In the genomic region with DNA sequence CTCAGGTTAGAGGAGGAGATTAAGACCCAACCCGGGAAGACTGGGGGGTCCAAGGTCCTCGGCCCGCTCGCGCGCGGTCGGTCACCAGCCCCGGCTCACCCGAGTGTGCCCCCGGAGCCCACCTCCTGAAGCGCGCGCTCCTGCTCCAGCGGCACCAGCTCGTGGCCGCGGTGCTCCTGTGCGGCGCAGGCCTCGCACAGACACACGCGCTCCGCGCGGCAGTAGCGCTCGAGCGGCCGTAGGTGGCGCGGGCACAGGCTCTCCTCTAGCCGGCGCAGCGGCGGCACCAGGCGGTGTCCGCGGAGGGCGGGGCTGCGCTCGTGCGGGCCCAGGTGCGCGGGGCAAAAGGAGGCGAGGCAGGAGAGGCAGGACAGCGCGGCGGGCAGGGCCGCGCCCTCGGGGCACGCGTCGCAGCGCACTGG, we compare ENCODE assay signal across 8 cellular contexts. TPM values are rescaled to one million over a fixed set of nuclear protein-coding genes. Genes with fewer than 3 reads are reported as not detected.
DNase-seq lines count a peak whose midpoint lies in the region; ATAC-seq, FAIRE-seq and TF ChIP-seq lines count a peak whose summit lies in the region.

No MANE protein-coding gene starts in this region.

- H3K27ac ChIP-seq in neuronal stem cell (replicated peaks; ENCODE audit: low read length) (no peak overlapping the region), transverse colon (peak overlapping the region; percentile 94 to 97 (median 96))

- no peak overlapping the region for H2AK5ac ChIP-seq in neuronal stem cell (ENCODE audit: low read depth, low read length)

- peak overlapping the region; percentile 25 for H3K4me3 ChIP-seq in GM12865 (ENCODE audit: low read depth, low read length)
- peak overlapping the region; percentile 62 to 78 for H3K4me3 ChIP-seq in foreskin fibroblast (ENCODE audit: low read depth in 1 of 2, low read length in 2 of 2)
- peak overlapping the region; percentile 28 to 79 for H3K4me3 ChIP-seq in neuronal stem cell (ENCODE audit: low read length in 2 of 2)
- peak overlapping the region; percentile 63 to 76 (median 70) for H3K4me3 ChIP-seq in transverse colon

- peak overlapping the region; percentile 61 for H2BK120ac ChIP-seq in neuronal stem cell (ENCODE audit: low read depth, low read length)

- H3K18ac ChIP-seq in neuronal stem cell (ENCODE audit: low read length), result peak overlapping the region; percentile 94

- H3K4me2 ChIP-seq in neuronal stem cell (ENCODE audit: insufficient read depth, low read length, poor library complexity, severe bottlenecking), result peak overlapping the region; percentile 96

- peak; percentile 61 for TF ChIP-seq CTCF in GM12865 (IDR thresholded peaks at IDR 0.05; ENCODE audit: insufficient read depth, low read depth, low read length, missing control alignments)
- peak; percentile 41 for TF ChIP-seq CTCF in foreskin fibroblast (IDR thresholded peaks at IDR 0.05; ENCODE audit: low read depth, low read length)
- peak; percentile 45 to 81 (median 55) for TF ChIP-seq CTCF in transverse colon (IDR thresholded peaks at IDR 0.05)

- peak overlapping the region; percentile 16 for H2BK12ac ChIP-seq in neuronal stem cell (ENCODE audit: low read length)

- peak overlapping the region; percentile 75 for H3K23ac ChIP-seq in neuronal stem cell (ENCODE audit: low read depth, low read length, poor library complexity)

- no CpG with 5 or more reads among the region's 56 CpGs for WGBS in neuronal stem cell (ENCODE audit: extremely low coverage in 2 of 2, insufficient read length in 2 of 2, insufficient replicate concordance in 1 of 2), 2 donors
- WGBS in transverse colon (ENCODE audit: low coverage in 1 of 2), 2 donors, result 0% methylated on average over 22 of the region's 56 CpGs; no CpG with 5 or more reads in 1 of the 2 donors

- no peaks in the 10 kb centered on the region for H3K9me3 ChIP-seq in neuronal stem cell (replicated peaks in 1 of 2; ENCODE audit: control insufficient read depth in 2 of 2, insufficient read depth in 1 of 2, low read depth in 1 of 2, low read length in 2 of 2)
- no peaks in the 10 kb centered on the region for H3K9me3 ChIP-seq in transverse colon

- H3K9ac ChIP-seq in neuronal stem cell (ENCODE audit: low read depth, low read length, poor library complexity), result peak overlapping the region; percentile 77

- peak overlapping the region; percentile 91 for H2AFZ ChIP-seq in neuronal stem cell (ENCODE audit: low read length)

- H3K4me1 ChIP-seq in neuronal stem cell (ENCODE audit: control insufficient read depth in 2 of 2, insufficient read depth in 1 of 2, low read depth in 1 of 2, low read length in 2 of 2), result peaks cover 5% of the 10 kb centered on the region in 2 donors
- H3K4me1 ChIP-seq in transverse colon, result peaks cover 35 to 54% (median 45%) of the 10 kb centered on the region in 4 donors

- DNase-seq in GM12865 (ENCODE audit: low read depth) (peak; percentile 78), RCC 7860 (ENCODE audit: low spot score) (peak; percentile 52), activated gamma-delta T cell treated with Interleukin-2 at 50 U/mL for 16 hours (peak; percentile 64), foreskin fibroblast (peak; percentile 75 to 90), neuronal stem cell (ENCODE audit: low spot score) (peak; percentile 61), transverse colon (peak; percentile 88)

- TF ChIP-seq EP300 in transverse colon (IDR thresholded peaks at IDR 0.05; ENCODE audit: low read depth), result no peak

- H2BK5ac ChIP-seq in neuronal stem cell (ENCODE audit: low read length), result peak overlapping the region; percentile 87

- peak; percentile 60 for TF ChIP-seq POLR2A in transverse colon (IDR thresholded peaks at IDR 0.05)

- no peak overlapping the region for H3K14ac ChIP-seq in neuronal stem cell (ENCODE audit: low read length)

- in situ Hi-C loops in transverse colon (cut with MboI; ENCODE audit: low pct_ligation_motif_present in 1 of 4, low pct_unique_long_range_greater_than_20kb in 1 of 4, low sequenced_read_pairs in 3 of 4), result loop anchor here in 1 of 4 donors (25.0 kb wide), 1 partner anchor 115 kb away; the partner anchor contains the start of gene GALK1

- FAIRE-seq in RCC 7860 (lab: Jason Lieb, UNC), result no peak

- ATAC-seq in HG03460 (IDR thresholded peaks at IDR 0.05; ENCODE audit: unreplicated experiment) (peak; percentile 51), GM18907 (IDR thresholded peaks at IDR 0.05; ENCODE audit: unreplicated experiment) (no peak)

- intact Hi-C loops in transverse colon (cut with DNase I; ENCODE audit: low total_unique reads), result loop anchor here (5.0 kb wide), 1 partner anchor 850 kb away; the partner anchor contains the start of genes JMJD6 and METTL23

- H4K91ac ChIP-seq in neuronal stem cell (ENCODE audit: low read depth, low read length, poor library complexity), result no peak overlapping the region

- no peak overlapping the region for H4K8ac ChIP-seq in neuronal stem cell (ENCODE audit: low read depth, low read length)

- H3K27me3 ChIP-seq in neuronal stem cell (ENCODE audit: control insufficient read depth in 3 of 3, insufficient read depth in 3 of 3, low read depth in 1 of 3, low read length in 3 of 3) (peaks cover 14 to 83% (median 40%) of the 10 kb centered on the region in 3 experiments), transverse colon (no peaks in the 10 kb centered on the region)

- H3K36me3 ChIP-seq in neuronal stem cell (replicated peaks in 1 of 2; ENCODE audit: control insufficient read depth in 2 of 2, insufficient read depth in 2 of 2, low read length in 2 of 2) (no peaks in the 10 kb centered on the region), transverse colon (no peaks in the 10 kb centered on the region)

- peak overlapping the region; percentile 67 for H2BK15ac ChIP-seq in neuronal stem cell (ENCODE audit: low read length)

- H3K79me1 ChIP-seq in neuronal stem cell (ENCODE audit: low read depth, low read length), result no peaks in the 10 kb centered on the region

- no peak overlapping the region for H3K4ac ChIP-seq in neuronal stem cell (ENCODE audit: low read length)

RNA-seq across cellular contexts. Expression of gene TRIM47, which starts 0.6 kb away (rescaled TPM):
- polyA plus RNA-seq in neuronal stem cell (2013, experiment 1 of 2), result 1.2 TPM
- polyA plus RNA-seq in neuronal stem cell (2013, experiment 2 of 2), result 0.68 TPM
- 100 to 1,000 TPM in 1 of 4 donors, 10 to 100 TPM in 3; 38.6 to 118 (median 41.0) TPM for total RNA-seq in transverse colon

RNA-seq across cellular contexts. Expression of gene TRIM65, which starts 19.0 kb away (rescaled TPM):
- polyA plus RNA-seq in neuronal stem cell (2013, experiment 1 of 2), result 15.8 TPM
- polyA plus RNA-seq in neuronal stem cell (2013, experiment 2 of 2), result 14.6 TPM
- total RNA-seq in transverse colon, result 10 to 100 TPM; 16.8 to 21.7 (median 20.5) TPM

RNA-seq across cellular contexts. Expression of gene WBP2, which starts 22.6 kb away (rescaled TPM):
- polyA plus RNA-seq in neuronal stem cell (2013, experiment 1 of 2), result 80.4 TPM
- 79.8 TPM for polyA plus RNA-seq in neuronal stem cell (2013, experiment 2 of 2)
- total RNA-seq in transverse colon, result 10 to 100 TPM; 27.7 to 75.1 (median 56.8) TPM

RNA-seq across cellular contexts. Expression of gene MRPL38, which starts 26.9 kb away (rescaled TPM):
- polyA plus RNA-seq in neuronal stem cell (2013, experiment 1 of 2), result 48.0 TPM
- polyA plus RNA-seq in neuronal stem cell (2013, experiment 2 of 2), result 48.3 TPM
- 100 to 1,000 TPM in 1 of 4 donors, 10 to 100 TPM in 3; 40.6 to 117 (median 48.5) TPM for total RNA-seq in transverse colon

RNA-seq across cellular contexts. Expression of gene UNC13D, which starts 33.6 kb away (rescaled TPM):
- 1.4 TPM for polyA plus RNA-seq in neuronal stem cell (2013, experiment 1 of 2)
- polyA plus RNA-seq in neuronal stem cell (2013, experiment 2 of 2), result 0.90 TPM
- total RNA-seq in transverse colon, result 10 to 100 TPM in 3 of 4 donors, 1 to 10 TPM in 1; 3.0 to 48.3 (median 16.2) TPM
